ENCODE assay signal across 24 cellular contexts in genomic region chr20:15242773-15243172, GRCh38.
"Had no signal": no experiment of that assay in that cellular context is flagged by ENCODE, and none has a peak within 500 bp of the region (broad histone marks: within the 10 kb centered on the region; RNA-seq: fewer than 3 reads in every experiment).

No MANE protein-coding gene starts in this region.

- DNase-seq: effector CD4-positive, alpha-beta T cell; endodermal cell; erythroblast; foreskin keratinocyte; heart left ventricle; hippocampal formation; mammary epithelial cell; naive thymus-derived CD4-positive, alpha-beta T cell; nephron progenitor cell; psoas muscle; retina; spleen; stimulated activated CD4-positive, alpha-beta T cell treated with anti-CD3 and anti-CD28 coated beads, Interleukin-15, amount 100 ng/mL, for 24 hours; stimulated activated CD4-positive, alpha-beta T cell treated with anti-CD3 and anti-CD28 coated beads, Interleukin-1b, Interleukin-23, amount 100 ng/mL, for 48 hours; stimulated activated CD4-positive, alpha-beta T cell treated with anti-CD3 and anti-CD28 coated beads, Interleukin-4, amount 100 ng/mL, for 24 hours; stomach; substantia nigra; transverse colon had no signal

- H3K27me3 ChIP-seq: foreskin keratinocyte, heart left ventricle, neutrophil, spleen, stomach, transverse colon had no signal

- H3K36me3 ChIP-seq: heart left ventricle, neutrophil, spleen, stomach, thoracic aorta, transverse colon had no signal

- ATAC-seq: foreskin keratinocyte; heart left ventricle; left lobe of liver; naive thymus-derived CD4-positive, alpha-beta T cell; psoas muscle; sciatic nerve; stimulated activated memory B cell treated with anti-CD40 and anti-IgM and Interleukin-4, amounts not matched to agents 10 μg/mL and 1 μg/mL and 100 μg/mL, for 72 hours had no signal

- H3K4me1 ChIP-seq: heart left ventricle, psoas muscle, spleen, stomach, transverse colon had no signal

- H3K27ac ChIP-seq: coronary artery, foreskin keratinocyte, heart left ventricle, neutrophil, psoas muscle, spleen, stomach, thoracic aorta, transverse colon had no signal

- H3K9me3 ChIP-seq: heart left ventricle, neutrophil, psoas muscle, spleen, stomach, thoracic aorta, transverse colon had no signal

- H3K4me3 ChIP-seq: coronary artery, heart left ventricle, psoas muscle, spleen, stomach, thoracic aorta, transverse colon had no signal
